13 cellular contexts compared by ENCODE assay signal in the genomic region with DNA sequence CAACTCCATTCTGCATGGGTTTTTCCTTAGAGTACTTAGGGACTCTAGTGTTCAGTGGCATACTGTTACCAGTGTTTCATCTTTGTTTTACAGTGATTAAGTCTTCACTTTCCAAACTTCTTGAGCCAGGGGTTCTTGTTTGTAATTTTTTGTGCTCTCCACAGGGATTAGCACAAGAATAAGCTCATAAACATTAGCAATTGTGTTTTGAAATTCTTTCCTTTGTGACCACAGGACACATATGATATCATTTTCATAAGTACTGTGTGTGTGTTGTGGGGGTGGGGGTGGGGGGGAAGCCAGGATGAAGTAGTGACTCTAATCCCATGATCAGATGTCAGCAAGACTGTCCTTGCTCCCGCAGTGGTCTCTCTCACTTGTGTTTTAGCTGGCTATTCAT.
"Had no signal": no experiment of that assay in that cellular context is flagged by ENCODE, and none has a peak within 500 bp of the region (broad histone marks: within the 10 kb centered on the region; RNA-seq: fewer than 3 reads in every experiment).

No MANE protein-coding gene starts in this region.

- ATAC-seq: foreskin keratinocyte; naive thymus-derived CD4-positive, alpha-beta T cell; sciatic nerve had no signal

- H3K36me3 ChIP-seq: neutrophil had no signal

- H3K27me3 ChIP-seq: foreskin keratinocyte, neutrophil had no signal

- H3K27ac ChIP-seq: coronary artery, foreskin keratinocyte, neutrophil had no signal

- H3K4me3 ChIP-seq: coronary artery, skin epidermis had no signal

- H3K9me3 ChIP-seq: neutrophil had no signal

- DNase-seq: effector CD4-positive, alpha-beta T cell; foreskin keratinocyte; kidney glomerular epithelial cell; naive thymus-derived CD4-positive, alpha-beta T cell; nephron progenitor cell; stimulated activated CD4-positive, alpha-beta T cell treated with anti-CD3 and anti-CD28 coated beads, Interleukin-2, amount 100 ng/mL, for 24 hours; stimulated activated CD4-positive, alpha-beta T cell treated with anti-CD3 and anti-CD28 coated beads, Interleukin-4, amount 100 ng/mL, for 4 hours; stimulated activated naive CD4-positive, alpha-beta T cell treated with Interleukin-2 at 50 U/mL for 16 hours; trophoblast cell had no signal

- H3K4me1 ChIP-seq: foreskin keratinocyte had no signal
